28 cellular contexts compared by ENCODE assay signal in genomic region chr3:20075197-20075596, GRCh38.
"Had no signal": no experiment of that assay in that cellular context is flagged by ENCODE, and none has a peak within 500 bp of the region (broad histone marks: within the 10 kb centered on the region; RNA-seq: fewer than 3 reads in every experiment).

No MANE protein-coding gene starts in this region.

- DNase-seq: activated B cell treated with CpG ODN at 0.5 μM for 24 hours; activated CD4-positive, alpha-beta T cell treated with anti-CD3 and anti-CD28 coated beads for 1 hour; activated CD4-positive, alpha-beta T cell treated with anti-CD3 and anti-CD28 coated beads, Interleukin-2, amount 10 ng/mL, durations not matched to agents 24 days and 14 days; activated CD4-positive, alpha-beta T cell treated with anti-CD3 and anti-CD28 coated beads, Interleukin-2, amount 50 U/mL, for 48 hours; activated CD8-positive, alpha-beta memory T cell treated with anti-CD3 and anti-CD28 coated beads, Interleukin-2, amount 10 ng/mL, durations not matched to agents 7 days and 5 days; activated effector memory CD4-positive, alpha-beta T cell treated with anti-CD3 and anti-CD28 coated beads, Interleukin-2, amount 50 U/mL, for 16 hours; activated naive CD4-positive, alpha-beta T cell treated with Interleukin-2 at 50 U/mL for 16 hours; activated naive CD8-positive, alpha-beta T cell treated with anti-CD3 and anti-CD28 coated beads, Interleukin-2, amount 50 U/mL, for 24 hours; activated T-cell treated with anti-CD3 and anti-CD28 coated beads, Interleukin-2, amount 50 U/mL, for 24 hours; amniotic stem cell; brain microvascular endothelial cell; MG63; MV-4-11; NCI-H1092 treated with DMSO at 0.1 percent for 48 hours; NCI-H1417 treated with DMSO at 0.1 percent for 48 hours; NCI-H1694; NCI-H2029 treated with DMSO at 0.1 percent for 48 hours; NCI-H510A treated with DMSO at 0.1 percent for 48 hours; NCI-H69; NK-92 treated with Interleukin-12 subunit alpha and Interleukin-12 subunit beta, amount 100 ng/mL, for 24 hours; Peyer's patch; SHP77 treated with DMSO at 0.1 percent for 48 hours; T-helper 9 cell had no signal

- H3K9me3 Mint-ChIP-seq: activated B cell treated with CpG ODN at 0.5 μM for 24 hours; activated CD4-positive, alpha-beta T cell treated with anti-CD3 and anti-CD28 coated beads, Interleukin-2, amount 10 ng/mL, durations not matched to agents 24 days and 14 days; activated naive CD4-positive, alpha-beta T cell treated with anti-CD3 and anti-CD28 coated beads, Interleukin-2, amount 50 U/mL, for 72 hours; activated naive CD8-positive, alpha-beta T cell treated with anti-CD3 and anti-CD28 coated beads, Interleukin-2, amount 50 U/mL, for 24 hours; activated T-cell treated with anti-CD3 and anti-CD28 coated beads, Interleukin-2, amount 50 U/mL, for 24 hours; activated T-helper 1 cell treated with anti-CD3 and anti-CD28 coated beads, Interleukin-12 subunit alpha, Interleukin-12 subunit beta, Interleukin-2, Interleukin-4 antibody, amounts not matched to agents 30 ng/mL and 10 ng/mL and 1 ng/mL, durations not matched to agents 14 hours and 24 hours and 36 hours; T-helper 1 cell treated with Interleukin-12 subunit alpha and Interleukin-12 subunit beta and Interleukin-4 antibody, amounts not matched to agents 30 μg/mL and 1 μg/mL, for 36 hours had no signal

- H3K27ac Mint-ChIP-seq: activated B cell treated with CpG ODN at 0.5 μM for 24 hours; activated CD4-positive, alpha-beta T cell treated with anti-CD3 and anti-CD28 coated beads, Interleukin-2, amount 10 ng/mL, durations not matched to agents 24 days and 14 days; activated CD8-positive, alpha-beta memory T cell treated with anti-CD3 and anti-CD28 coated beads, Interleukin-2, amount 10 ng/mL, durations not matched to agents 7 days and 5 days; activated naive CD4-positive, alpha-beta T cell treated with anti-CD3 and anti-CD28 coated beads, Interleukin-2, amount 50 U/mL, for 72 hours; activated naive CD8-positive, alpha-beta T cell treated with anti-CD3 and anti-CD28 coated beads, Interleukin-2, amount 50 U/mL, for 24 hours; activated T-cell treated with anti-CD3 and anti-CD28 coated beads, Interleukin-2, amount 50 U/mL, for 24 hours; activated T-helper 1 cell treated with anti-CD3 and anti-CD28 coated beads, Interleukin-12 subunit alpha, Interleukin-12 subunit beta, Interleukin-2, Interleukin-4 antibody, amounts not matched to agents 30 ng/mL and 10 ng/mL and 1 ng/mL, durations not matched to agents 14 hours and 24 hours and 36 hours; T-helper 1 cell treated with Interleukin-12 subunit alpha and Interleukin-12 subunit beta and Interleukin-4 antibody, amounts not matched to agents 30 μg/mL and 1 μg/mL, for 36 hours had no signal

- ATAC-seq: activated CD8-positive, alpha-beta memory T cell treated with anti-CD3 and anti-CD28 coated beads, Interleukin-2, amount 10 ng/mL, durations not matched to agents 7 days and 5 days; activated naive CD4-positive, alpha-beta T cell treated with anti-CD3 and anti-CD28 coated beads, Interleukin-2, amount 50 U/mL, for 72 hours; activated naive CD8-positive, alpha-beta T cell treated with anti-CD3 and anti-CD28 coated beads, Interleukin-2, amount 50 U/mL, for 24 hours had no signal

- H3K27me3 Mint-ChIP-seq: activated B cell treated with CpG ODN at 0.5 μM for 24 hours; activated CD4-positive, alpha-beta T cell treated with anti-CD3 and anti-CD28 coated beads, Interleukin-2, amount 10 ng/mL, durations not matched to agents 24 days and 14 days; activated CD8-positive, alpha-beta memory T cell treated with anti-CD3 and anti-CD28 coated beads, Interleukin-2, amount 10 ng/mL, durations not matched to agents 7 days and 5 days; activated naive CD8-positive, alpha-beta T cell treated with anti-CD3 and anti-CD28 coated beads, Interleukin-2, amount 50 U/mL, for 24 hours; activated T-cell treated with anti-CD3 and anti-CD28 coated beads, Interleukin-2, amount 50 U/mL, for 24 hours had no signal

- H3K27ac ChIP-seq: brain microvascular endothelial cell, cardiac muscle cell, KMS-11, Peyer's patch had no signal

- H3K36me3 Mint-ChIP-seq: activated naive CD4-positive, alpha-beta T cell treated with anti-CD3 and anti-CD28 coated beads, Interleukin-2, amount 50 U/mL, for 72 hours had no signal

- H3K4me3 Mint-ChIP-seq: activated B cell treated with CpG ODN at 0.5 μM for 24 hours; activated CD4-positive, alpha-beta T cell treated with anti-CD3 and anti-CD28 coated beads, Interleukin-2, amount 10 ng/mL, durations not matched to agents 24 days and 14 days; activated CD8-positive, alpha-beta memory T cell treated with anti-CD3 and anti-CD28 coated beads, Interleukin-2, amount 10 ng/mL, durations not matched to agents 7 days and 5 days; activated naive CD8-positive, alpha-beta T cell treated with anti-CD3 and anti-CD28 coated beads, Interleukin-2, amount 50 U/mL, for 24 hours; activated T-cell treated with anti-CD3 and anti-CD28 coated beads, Interleukin-2, amount 50 U/mL, for 24 hours; activated T-helper 1 cell treated with anti-CD3 and anti-CD28 coated beads, Interleukin-12 subunit alpha, Interleukin-12 subunit beta, Interleukin-2, Interleukin-4 antibody, amounts not matched to agents 30 ng/mL and 10 ng/mL and 1 ng/mL, durations not matched to agents 14 hours and 24 hours and 36 hours; T-helper 1 cell treated with Interleukin-12 subunit alpha and Interleukin-12 subunit beta and Interleukin-4 antibody, amounts not matched to agents 30 μg/mL and 1 μg/mL, for 36 hours had no signal
